In the genomic region with DNA sequence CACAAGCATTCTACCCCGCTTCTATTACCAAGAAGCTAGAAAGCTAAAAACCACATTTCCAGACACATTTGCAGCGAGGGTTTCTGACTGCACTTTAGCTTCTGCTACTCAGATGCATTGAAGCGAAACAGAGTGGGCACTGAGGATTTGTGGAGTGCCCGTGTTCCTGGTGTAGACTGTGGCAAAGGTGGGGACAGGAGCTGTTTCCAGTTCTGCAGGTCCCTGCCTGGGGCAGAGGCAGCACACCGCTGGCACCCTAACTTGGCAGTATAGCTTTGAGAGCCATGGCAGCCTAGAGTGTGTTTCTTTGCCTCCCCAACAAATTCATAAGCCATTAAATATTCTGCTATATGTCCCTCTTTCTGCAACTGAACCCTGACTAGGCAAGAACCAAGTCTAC, we compare ENCODE assay signal across 27 cellular contexts.
"Had no signal": no experiment of that assay in that cellular context is flagged by ENCODE, and none has a peak within 500 bp of the region (broad histone marks: within the 10 kb centered on the region; RNA-seq: fewer than 3 reads in every experiment).

No MANE protein-coding gene starts in this region.

- H3K4me1 ChIP-seq: esophagus muscularis mucosa, gastrocnemius medialis, heart left ventricle had no signal

- H3K4me3 ChIP-seq: esophagus muscularis mucosa, gastrocnemius medialis, heart left ventricle had no signal

- H3K9me3 ChIP-seq: esophagus muscularis mucosa, gastrocnemius medialis, heart left ventricle had no signal

- H3K27ac ChIP-seq: brain microvascular endothelial cell, esophagus muscularis mucosa, gastrocnemius medialis, heart left ventricle had no signal

- H3K27me3 ChIP-seq: gastrocnemius medialis had no signal

- DNase-seq: activated CD4-positive, alpha-beta memory T cell treated with anti-CD3 and anti-CD28 coated beads for 36 hours; activated CD4-positive, alpha-beta T cell treated with anti-CD3 and anti-CD28 coated beads for 36 hours; activated CD4-positive, alpha-beta T cell treated with anti-CD3 and anti-CD28 coated beads, Interleukin-2, amount 10 ng/mL, durations not matched to agents 24 days and 14 days; activated CD4-positive, CD25-positive, alpha-beta regulatory T cell; activated CD4-positive, CD25-positive, alpha-beta regulatory T cell treated with anti-CD3 and anti-CD28 coated beads, Interleukin-2, amount 50 U/mL, for 72 hours; activated CD8-positive, alpha-beta memory T cell treated with anti-CD3 and anti-CD28 coated beads, Interleukin-2, amount 50 U/mL, for 48 hours; activated CD8-positive, alpha-beta T cell treated with anti-CD3 and anti-CD28 coated beads, Interleukin-2, amount 10 ng/mL, durations not matched to agents 7 days and 5 days; activated effector memory CD4-positive, alpha-beta T cell treated with Interleukin-2 at 50 U/mL for 16 hours; activated gamma-delta T cell treated with Interleukin-2 at 50 U/mL for 16 hours; activated naive CD4-positive, alpha-beta T cell treated with anti-CD3 and anti-CD28 coated beads, Interleukin-2, amount 50 U/mL, for 16 hours; activated naive CD4-positive, alpha-beta T cell treated with Interleukin-2 at 50 U/mL for 16 hours; activated T-cell treated with anti-CD3 and anti-CD28 coated beads for 4 hours; activated T-cell treated with anti-CD3 and anti-CD28 coated beads, Interleukin-2, amount 50 U/mL, for 4 hours; amniotic stem cell; anterior cingulate cortex; brain microvascular endothelial cell; effector memory CD4-positive, alpha-beta T cell; erythroblast; foreskin keratinocyte; gastrocnemius medialis; glutamatergic neuron; heart left ventricle; T-helper 2 cell had no signal

- H3K9me3 Mint-ChIP-seq: activated CD4-positive, alpha-beta memory T cell treated with anti-CD3 and anti-CD28 coated beads for 36 hours; activated CD4-positive, alpha-beta T cell treated with anti-CD3 and anti-CD28 coated beads, Interleukin-2, amount 10 ng/mL, durations not matched to agents 24 days and 14 days; activated T-cell treated with anti-CD3 and anti-CD28 coated beads, Interleukin-2, amount 50 U/mL, for 4 hours; activated T-helper 17 cell treated with anti-CD3 and anti-CD28 coated beads, Interleukin-2, amount 50 U/mL, for 72 hours; central memory CD8-positive, alpha-beta T cell had no signal

- H3K4me3 Mint-ChIP-seq: activated CD4-positive, alpha-beta memory T cell treated with anti-CD3 and anti-CD28 coated beads for 36 hours; activated CD4-positive, alpha-beta T cell treated with anti-CD3 and anti-CD28 coated beads for 36 hours; activated CD4-positive, alpha-beta T cell treated with anti-CD3 and anti-CD28 coated beads, Interleukin-2, amount 10 ng/mL, durations not matched to agents 24 days and 14 days; activated CD8-positive, alpha-beta T cell treated with anti-CD3 and anti-CD28 coated beads, Interleukin-2, amount 10 ng/mL, durations not matched to agents 7 days and 5 days; activated naive CD8-positive, alpha-beta T cell; activated T-cell treated with anti-CD3 and anti-CD28 coated beads, Interleukin-2, amount 50 U/mL, for 4 hours; activated T-helper 17 cell treated with anti-CD3 and anti-CD28 coated beads, Interleukin-2, amount 50 U/mL, for 72 hours; central memory CD8-positive, alpha-beta T cell had no signal

- ATAC-seq: activated CD4-positive, alpha-beta T cell treated with anti-CD3 and anti-CD28 coated beads for 36 hours; activated CD8-positive, alpha-beta T cell treated with anti-CD3 and anti-CD28 coated beads, Interleukin-2, amount 10 ng/mL, durations not matched to agents 7 days and 5 days; activated T-cell treated with anti-CD3 and anti-CD28 coated beads, Interleukin-2, amount 50 U/mL, for 4 hours; activated T-helper 17 cell treated with anti-CD3 and anti-CD28 coated beads, Interleukin-2, amount 50 U/mL, for 72 hours; foreskin keratinocyte; gastrocnemius medialis; heart left ventricle had no signal

- H3K36me3 Mint-ChIP-seq: activated CD4-positive, alpha-beta memory T cell treated with anti-CD3 and anti-CD28 coated beads for 36 hours; activated naive CD8-positive, alpha-beta T cell had no signal

- H3K4me1 Mint-ChIP-seq: activated CD4-positive, alpha-beta T cell treated with anti-CD3 and anti-CD28 coated beads for 36 hours; activated CD4-positive, alpha-beta T cell treated with anti-CD3 and anti-CD28 coated beads, Interleukin-2, amount 10 ng/mL, durations not matched to agents 24 days and 14 days; activated T-helper 17 cell treated with anti-CD3 and anti-CD28 coated beads, Interleukin-2, amount 50 U/mL, for 72 hours; central memory CD8-positive, alpha-beta T cell had no signal

- H3K27ac Mint-ChIP-seq: activated CD4-positive, alpha-beta memory T cell treated with anti-CD3 and anti-CD28 coated beads for 36 hours; activated CD4-positive, alpha-beta T cell treated with anti-CD3 and anti-CD28 coated beads for 36 hours; activated CD4-positive, alpha-beta T cell treated with anti-CD3 and anti-CD28 coated beads, Interleukin-2, amount 10 ng/mL, durations not matched to agents 24 days and 14 days; activated CD8-positive, alpha-beta T cell treated with anti-CD3 and anti-CD28 coated beads, Interleukin-2, amount 10 ng/mL, durations not matched to agents 7 days and 5 days; activated naive CD8-positive, alpha-beta T cell; activated T-helper 17 cell treated with anti-CD3 and anti-CD28 coated beads, Interleukin-2, amount 50 U/mL, for 72 hours had no signal

- H3K36me3 ChIP-seq: brain microvascular endothelial cell, esophagus muscularis mucosa, gastrocnemius medialis, heart left ventricle had no signal
